Comparison of ENCODE assay signal across 14 cellular contexts in the genomic region with DNA sequence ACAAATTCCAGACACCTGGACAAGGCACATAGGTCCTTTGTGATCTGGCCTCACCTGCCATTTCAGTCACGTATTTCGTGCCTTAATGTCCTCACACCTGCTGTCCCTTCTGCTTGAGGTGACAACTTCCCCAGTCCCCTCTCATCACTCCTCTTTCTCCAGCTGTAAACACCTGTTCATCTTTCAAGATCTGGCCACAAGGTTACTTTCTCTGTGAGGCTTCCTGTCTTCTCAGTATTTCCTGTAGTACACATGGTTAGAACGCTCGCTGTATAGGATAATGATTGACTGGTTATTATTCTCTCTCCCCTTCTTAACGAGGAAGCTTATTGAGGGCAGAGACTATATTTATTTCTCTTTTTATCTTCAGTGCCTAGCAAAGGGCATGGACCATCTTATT.
DNase-seq lines count a peak whose midpoint lies in the region; ATAC-seq and TF ChIP-seq lines count a peak whose summit lies in the region.
"Had no signal": no experiment of that assay in that cellular context is flagged by ENCODE, and none has a peak within 500 bp of the region (broad histone marks: within the 10 kb centered on the region; RNA-seq: fewer than 3 reads in every experiment).

No MANE protein-coding gene starts in this region.

- no peak overlapping the region for H3K4me3 Mint-ChIP-seq in activated T-cell treated with anti-CD3 and anti-CD28 coated beads, Interleukin-2, amount 50 U/mL, for 72 hours
- H3K4me3 Mint-ChIP-seq: dendritic cell treated with granulocyte-macrophage colony-stimulating factor and Interleukin-4, amounts not matched to agents 40 ng/mL and 50 ng/mL, for 4 days; neural crest cell had no signal

- H3K36me3 Mint-ChIP-seq in activated T-cell treated with anti-CD3 and anti-CD28 coated beads, Interleukin-2, amount 50 U/mL, for 72 hours (ENCODE audit: insufficient read depth in 2 of 2) = no peaks in the 10 kb centered on the region

- H3K4me3 ChIP-seq in HAP-1 = no peak overlapping the region
- H3K4me3 ChIP-seq: BLaER1 had no signal

- H3K9me3 ChIP-seq in HAP-1 = no peaks in the 10 kb centered on the region
- H3K9me3 ChIP-seq: BLaER1 had no signal

- peak; percentile 10 for DNase-seq in GM13977 (ENCODE audit: low spot score)
- DNase-seq in HAP-1 (ENCODE audit: low spot score in 2 of 2) = no peak
- DNase-seq in activated effector memory CD4-positive, alpha-beta T cell treated with Interleukin-2 at 50 U/mL for 16 hours = no peak
- no peak for DNase-seq in activated T-cell treated with anti-CD3 and anti-CD28 coated beads, Interleukin-2, amount 50 U/mL, for 72 hours
- no peak for DNase-seq in EL
- DNase-seq: amygdala, foreskin fibroblast, IMR-90 had no signal

- no peaks in the 10 kb centered on the region for H3K9me3 Mint-ChIP-seq in activated T-cell treated with anti-CD3 and anti-CD28 coated beads, Interleukin-2, amount 50 U/mL, for 72 hours
- H3K9me3 Mint-ChIP-seq: dendritic cell treated with granulocyte-macrophage colony-stimulating factor and Interleukin-4, amounts not matched to agents 40 ng/mL and 50 ng/mL, for 4 days; neural crest cell had no signal

- H3K27me3 Mint-ChIP-seq in activated T-cell treated with anti-CD3 and anti-CD28 coated beads, Interleukin-2, amount 50 U/mL, for 72 hours (ENCODE audit: low read depth) = no peaks in the 10 kb centered on the region
- H3K27me3 Mint-ChIP-seq: dendritic cell treated with granulocyte-macrophage colony-stimulating factor and Interleukin-4, amounts not matched to agents 40 ng/mL and 50 ng/mL, for 4 days had no signal

- TF ChIP-seq CTCF in GM13977 (IDR thresholded peaks at IDR 0.05; ENCODE audit: extremely low read depth, insufficient read depth, missing control alignments) = no peak

- peaks cover 11% of the 10 kb centered on the region for H3K4me1 ChIP-seq in HAP-1
- H3K4me1 ChIP-seq: BLaER1 had no signal

- ATAC-seq in GM19351 (IDR thresholded peaks at IDR 0.05; ENCODE audit: unreplicated experiment) (peak; percentile 77), HG02759 (IDR thresholded peaks at IDR 0.05; ENCODE audit: unreplicated experiment) (peak; percentile 85), HG03460 (IDR thresholded peaks at IDR 0.05; ENCODE audit: unreplicated experiment) (peak; percentile 93)
- ATAC-seq in activated T-cell treated with anti-CD3 and anti-CD28 coated beads, Interleukin-2, amount 50 U/mL, for 72 hours (replicated peaks in 1 of 2) = no peak

- H3K27me3 ChIP-seq in HAP-1 (ENCODE audit: low read depth) = no peaks in the 10 kb centered on the region
- H3K27me3 ChIP-seq: BLaER1 had no signal

- peaks cover 7% of the 10 kb centered on the region for H3K4me1 Mint-ChIP-seq in activated T-cell treated with anti-CD3 and anti-CD28 coated beads, Interleukin-2, amount 50 U/mL, for 72 hours (ENCODE audit: low read depth)
- H3K4me1 Mint-ChIP-seq: neural crest cell had no signal

- H3K36me3 ChIP-seq in HAP-1 (replicated peaks) = no peaks in the 10 kb centered on the region
- H3K36me3 ChIP-seq: BLaER1 had no signal

- in situ Hi-C loops in GM13977 (cut with MboI; ENCODE audit: low pct_unique_long_range_greater_than_20kb, low sequenced_read_pairs, unreplicated experiment) (loop anchor here (10.0 kb wide), 1 partner anchor 218 kb away; no protein-coding TSS in a partner anchor), HAP-1 (cut with MboI; ENCODE audit: low sequenced_read_pairs) (loop anchor here (25.0 kb wide), 1 partner anchor 216 kb away; no protein-coding TSS in a partner anchor)

- H3K27ac Mint-ChIP-seq in activated T-cell treated with anti-CD3 and anti-CD28 coated beads, Interleukin-2, amount 50 U/mL, for 72 hours = no peak overlapping the region
- H3K27ac Mint-ChIP-seq: dendritic cell treated with granulocyte-macrophage colony-stimulating factor and Interleukin-4, amounts not matched to agents 40 ng/mL and 50 ng/mL, for 4 days had no signal

Comparison
In these comparisons a context has a peak if more than half of its experiments do, and no peak if none do; other contexts are left out.
1. ATAC-seq: peak in GM19351 (single experiment), HG02759 (single experiment) and HG03460 (single experiment); none in activated T-cell treated with anti-CD3 and anti-CD28 coated beads, Interleukin-2, amount 50 U/mL, for 72 hours (0 of 2).